Comparison of ENCODE assay signal across 8 cellular contexts in the genomic region with DNA sequence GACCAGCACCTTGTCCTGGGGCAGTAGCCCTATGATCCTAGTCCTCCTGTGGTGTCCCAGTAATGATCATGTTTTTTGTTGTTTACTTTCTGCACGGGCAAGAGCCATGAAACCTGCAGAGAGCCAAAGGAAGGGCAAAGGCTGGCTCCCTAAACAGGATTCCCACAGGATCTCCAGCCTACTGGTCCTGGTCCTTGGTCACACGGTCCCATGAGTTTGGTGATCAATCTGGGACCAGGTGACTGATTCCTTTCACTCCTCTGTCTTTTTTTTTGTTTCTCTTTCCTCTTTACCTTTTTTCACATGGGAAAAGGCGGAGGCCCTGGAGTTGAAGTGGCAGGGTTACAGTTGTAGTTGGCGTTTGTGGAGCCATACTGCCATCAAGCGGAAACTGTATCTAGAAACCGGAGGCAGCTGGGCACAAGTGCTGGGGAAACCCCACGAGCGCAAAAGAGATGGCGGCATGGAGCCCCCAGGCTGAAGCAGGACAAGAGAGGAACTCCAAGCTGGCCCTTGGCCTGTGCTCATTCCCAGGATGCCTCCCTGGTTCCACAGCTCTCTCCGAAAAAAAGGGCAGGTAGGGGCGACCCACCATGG. TPM values are rescaled to one million over a fixed set of nuclear protein-coding genes. Genes with fewer than 3 reads are reported as not detected.
DNase-seq lines count a peak whose midpoint lies in the region; ATAC-seq and TF ChIP-seq lines count a peak whose summit lies in the region.

No MANE protein-coding gene starts in this region.

- POLR2A ChIA-PET in MCF 10A (lab: Yijun Ruan, JAX) = interaction anchor here (1.0 to 1.1 kb wide), 2 partner anchors 39 to 214 kb away, joined by 3 to 4 read pairs; no protein-coding TSS in a partner anchor
- POLR2A ChIA-PET in WTC11 (lab: Charles Lee) = no interaction called here

- CTCF ChIA-PET in MCF 10A (lab: Yijun Ruan, JAX) (interaction anchor here (0.6 to 2.7 kb wide), 9 partner anchors 16 to 1168 kb away, joined by 3 to 14 read pairs (median 3); no protein-coding TSS in a partner anchor), WTC11 (lab: Charles Lee) (interaction anchor here (2.4 kb wide), 1 partner anchor 215 kb away, joined by 16 read pairs; no protein-coding TSS in a partner anchor)

- intact Hi-C loops in MCF 10A (cut with micrococcal nuclease) = no loop called here

- no peak for ATAC-seq in HG03135 (IDR thresholded peaks at IDR 0.05; ENCODE audit: unreplicated experiment)
- no peak for ATAC-seq in GM21390 (IDR thresholded peaks at IDR 0.05; ENCODE audit: unreplicated experiment)
- no peak for ATAC-seq in WTC11

- DNase-seq in M059J (ENCODE audit: low read depth) = peak; percentile 88
- peak; percentile 78 for DNase-seq in MCF 10A (ENCODE audit: unreplicated experiment)
- DNase-seq in nephron progenitor cell = peak; percentile 58
- DNase-seq in WTC11 (ENCODE audit: low spot score) = no peak
- no peak for DNase-seq in dermis blood vessel endothelial cell

- peaks cover 34% of the 10 kb centered on the region for H3K4me1 Mint-ChIP-seq in MCF 10A (ENCODE audit: insufficient read depth, unreplicated experiment)
- H3K4me1 Mint-ChIP-seq in nephron progenitor cell = peaks cover 42% of the 10 kb centered on the region
- peaks cover 24% of the 10 kb centered on the region for H3K4me1 Mint-ChIP-seq in WTC11

- H3K9me3 Mint-ChIP-seq in MCF 10A (ENCODE audit: unreplicated experiment) (no peaks in the 10 kb centered on the region), nephron progenitor cell (peaks cover 25% of the 10 kb centered on the region), WTC11 (no peaks in the 10 kb centered on the region)

- H3K27ac Mint-ChIP-seq in MCF 10A (ENCODE audit: low read depth, unreplicated experiment) (peak overlapping the region; percentile 92), nephron progenitor cell (peak overlapping the region; percentile 92), WTC11 (no peak overlapping the region)

- H3K27me3 Mint-ChIP-seq in MCF 10A (ENCODE audit: insufficient read depth, unreplicated experiment) (peaks cover 36% of the 10 kb centered on the region), nephron progenitor cell (ENCODE audit: low read depth, poor library complexity) (peaks cover 3% of the 10 kb centered on the region), WTC11 (ENCODE audit: low read depth) (no peaks in the 10 kb centered on the region)

- H3K36me3 Mint-ChIP-seq in MCF 10A (ENCODE audit: insufficient read depth, unreplicated experiment) (peaks cover 20% of the 10 kb centered on the region), nephron progenitor cell (ENCODE audit: low read depth) (peaks cover 6% of the 10 kb centered on the region), WTC11 (peaks cover 2% of the 10 kb centered on the region; the same call in 1 of the 2 replicates)

- peak; percentile 47 for TF ChIP-seq CTCF in GM12873 (IDR thresholded peaks at IDR 0.05; ENCODE audit: insufficient read depth, low read depth, low read length, missing control alignments)
- TF ChIP-seq CTCF in MCF 10A (IDR thresholded peaks at IDR 0.05; ENCODE audit: unreplicated experiment) = peak; percentile 36
- TF ChIP-seq CTCF in nephron progenitor cell (IDR thresholded peaks at IDR 0.05) = no peak
- TF ChIP-seq CTCF in WTC11 (IDR thresholded peaks at IDR 0.05) = no peak

- no TSS peak for BruUV-seq in MCF 10A (replicated peaks; lab: Mats Ljungman, UMichigan)

- H3K4me3 Mint-ChIP-seq in MCF 10A (ENCODE audit: unreplicated experiment) = peak overlapping the region; percentile 83
- peak overlapping the region; percentile 76 for H3K4me3 Mint-ChIP-seq in nephron progenitor cell
- no peak overlapping the region for H3K4me3 Mint-ChIP-seq in WTC11

TF ChIP-seq in WTC11, 78 proteins besides CTCF, POLR2A, EP300 and RAD21:
- TF ChIP-seq ETV6 (CRISPR knock-in tag; IDR thresholded peaks at IDR 0.05) = no peak
- no peak for TF ChIP-seq JUN (CRISPR knock-in tag; IDR thresholded peaks at IDR 0.05)
- TF ChIP-seq HMGA2 (CRISPR knock-in tag; IDR thresholded peaks at IDR 0.05) = no peak
- TF ChIP-seq IRF1 (CRISPR knock-in tag; IDR thresholded peaks at IDR 0.05) = no peak
- no peak for TF ChIP-seq PRRX2 (CRISPR knock-in tag; IDR thresholded peaks at IDR 0.05)
- TF ChIP-seq MXD4 (CRISPR knock-in tag; IDR thresholded peaks at IDR 0.05; ENCODE audit: borderline replicate concordance) = no peak
- no peak for TF ChIP-seq CBFB (CRISPR knock-in tag; IDR thresholded peaks at IDR 0.05; ENCODE audit: low read depth)
- TF ChIP-seq ZNF317 (CRISPR knock-in tag; IDR thresholded peaks at IDR 0.05; ENCODE audit: borderline replicate concordance, low read depth) = no peak
- no peak for TF ChIP-seq ZNF121 (CRISPR knock-in tag; IDR thresholded peaks at IDR 0.05)
- no peak for TF ChIP-seq NFATC4 (CRISPR knock-in tag; IDR thresholded peaks at IDR 0.05)
- TF ChIP-seq AR (CRISPR knock-in tag; IDR thresholded peaks at IDR 0.05) = no peak
- TF ChIP-seq RORB (CRISPR knock-in tag; IDR thresholded peaks at IDR 0.05) = no peak
- no peak for TF ChIP-seq TCF7 (CRISPR knock-in tag; IDR thresholded peaks at IDR 0.05; ENCODE audit: low read depth)
- TF ChIP-seq OVOL2 (CRISPR knock-in tag; IDR thresholded peaks at IDR 0.05; ENCODE audit: borderline replicate concordance) = no peak

RNA-seq across cellular contexts. Expression of gene NBDY, which starts 34.6 kb away (rescaled TPM):
- total RNA-seq in M059J (2014; rRNA removed; shearing (Covaris generic)) = 6.7 and 14.5 TPM in 2 replicates
- total RNA-seq in MCF 10A (2022) (54.0 and 66.4 TPM in 2 replicates), WTC11 (2021) (44.7 to 62.0 TPM (median 59.5 TPM) in 3 replicates), dermis blood vessel endothelial cell (5.3 and 6.2 TPM in 2 replicates)

Comparison
In these comparisons a context has a peak if more than half of its experiments do, and no peak if none do; other contexts are left out.
1. CTCF ChIP-seq: peak in GM12873 (single experiment) and MCF 10A (single experiment); none in nephron progenitor cell (single experiment) and WTC11 (single experiment).
2. DNase-seq: peak in M059J (single experiment), MCF 10A (single experiment) and nephron progenitor cell (single experiment); none in WTC11 (single experiment) and dermis blood vessel endothelial cell (single experiment).